In the genomic region with DNA sequence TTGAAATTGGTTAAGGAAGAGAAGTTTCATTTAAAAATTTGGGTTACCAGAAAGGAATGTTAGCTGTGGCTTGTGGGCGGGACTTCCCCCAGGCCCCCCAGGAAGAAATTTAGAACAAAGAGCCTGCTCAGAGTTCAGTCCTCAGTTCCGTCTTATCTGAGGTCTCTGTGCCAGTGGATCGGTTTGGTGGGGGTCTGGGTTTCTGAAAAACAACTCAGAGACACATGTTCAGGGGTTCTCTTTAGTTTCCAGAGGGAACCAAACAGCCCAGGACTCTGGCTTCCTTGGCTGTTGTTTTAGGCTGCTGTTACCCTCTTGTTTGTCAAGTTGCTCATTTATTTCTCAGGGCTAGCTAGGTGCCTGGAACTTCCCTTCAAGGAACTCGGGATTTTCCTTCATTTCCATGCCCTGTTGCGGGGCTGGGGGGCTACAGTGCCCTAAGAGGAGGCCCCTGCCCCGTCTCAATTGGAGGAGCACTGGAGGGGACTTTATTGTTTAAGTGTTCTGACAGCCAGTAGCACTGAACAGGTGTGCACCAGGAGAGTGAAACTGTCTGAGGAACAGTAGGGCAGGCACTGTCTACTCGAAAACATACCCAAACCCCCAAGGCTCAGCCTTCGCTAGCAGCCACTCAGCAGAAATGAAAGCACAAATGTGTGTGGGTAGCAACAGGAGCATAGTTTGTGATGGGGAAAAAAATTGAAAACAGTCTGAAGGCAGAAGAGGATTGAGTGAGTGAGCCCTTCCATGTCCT, we compare ENCODE assay signal across 12 cellular contexts. TPM values are rescaled to one million over a fixed set of nuclear protein-coding genes. Genes with fewer than 3 reads are reported as not detected.
A peak's percentile ranks its signal among the peaks of the same experiment; 100 is the strongest.
DNase-seq lines count a peak whose midpoint lies in the region; ATAC-seq, FAIRE-seq and TF ChIP-seq lines count a peak whose summit lies in the region.
"Had no signal": no experiment of that assay in that cellular context is flagged by ENCODE, and none has a peak within 500 bp of the region (broad histone marks: within the 10 kb centered on the region; RNA-seq: fewer than 3 reads in every experiment).

No MANE protein-coding gene starts in this region.

- no peaks in the 10 kb centered on the region for H3K36me3 ChIP-seq in CD8-positive, alpha-beta T cell (ENCODE audit: insufficient read depth, low read length)
- H3K36me3 ChIP-seq in Karpas-422 (ENCODE audit: insufficient read depth, low read length), result peaks cover 82% of the 10 kb centered on the region
- H3K36me3 ChIP-seq: pancreas had no signal

- no peaks in the 10 kb centered on the region for H3K9me3 ChIP-seq in CD8-positive, alpha-beta T cell (ENCODE audit: low read length)
- no peaks in the 10 kb centered on the region for H3K9me3 ChIP-seq in Karpas-422 (ENCODE audit: low read length)
- H3K9me3 ChIP-seq: pancreas had no signal

- no peak overlapping the region for H2AFZ ChIP-seq in Karpas-422 (ENCODE audit: low read length)

- peaks cover 71% of the 10 kb centered on the region for H3K79me2 ChIP-seq in Karpas-422 (ENCODE audit: low read length)

- H3K4me2 ChIP-seq in Karpas-422 (ENCODE audit: low read depth, low read length, poor library complexity, severe bottlenecking), result no peak overlapping the region

- TF ChIP-seq CTCF in CD8-positive, alpha-beta T cell (IDR thresholded peaks at IDR 0.05), result no peak
- TF ChIP-seq CTCF in RWPE1 (conservative IDR thresholded peaks at IDR 0.05; ENCODE audit: low read depth), result no peak

- H3K27ac Mint-ChIP-seq in CD8-positive, alpha-beta T cell, result peak overlapping the region; percentile 60

- peaks cover 29% of the 10 kb centered on the region; the same call in 1 of the 2 replicates for H4K20me1 ChIP-seq in Karpas-422 (ENCODE audit: insufficient read depth, low read depth, low read length)

- CTCF ChIA-PET in CD8-positive, alpha-beta T cell (lab: Charles Lee), result no interaction called here
- CTCF ChIA-PET in RWPE1 (lab: Yijun Ruan, JAX), result no interaction called here

- peak overlapping the region; percentile 4 for H3K4me3 Mint-ChIP-seq in CD8-positive, alpha-beta T cell

- H3K9me2 ChIP-seq in Karpas-422 (replicated peaks; ENCODE audit: insufficient read depth, low read length), result no peaks in the 10 kb centered on the region

- POLR2A ChIA-PET in CD8-positive, alpha-beta T cell (lab: Charles Lee), result interaction anchor here (0.6 to 1.5 kb wide), 3 partner anchors 9 to 1985 kb away, joined by 3 read pairs; no protein-coding TSS in a partner anchor
- POLR2A ChIA-PET in RWPE1 (lab: Yijun Ruan, JAX; ENCODE audit: low non-redundant PET), result no interaction called here

- no peaks in the 10 kb centered on the region for H3K9me3 Mint-ChIP-seq in CD8-positive, alpha-beta T cell

- DNase-seq in CD8-positive, alpha-beta T cell, result peak in 1 of 7 experiments; percentile 49
- DNase-seq in GM19239 (ENCODE audit: insufficient read length, low spot score), result peak; percentile 58
- peak; percentile 79 for DNase-seq in RPMI8226
- DNase-seq in RWPE1 (ENCODE audit: low spot score), result no peak
- no peak for DNase-seq in Karpas-422
- DNase-seq in left lobe of liver (ENCODE audit: low spot score), result no peak
- DNase-seq in germinal center (ENCODE audit: low spot score), result no peak
- DNase-seq: caudate nucleus, pancreas, WERI-Rb-1 had no signal

- peaks cover 23% of the 10 kb centered on the region for H3K4me1 ChIP-seq in CD8-positive, alpha-beta T cell (ENCODE audit: insufficient read depth, low read length)
- peaks cover 40% of the 10 kb centered on the region for H3K4me1 ChIP-seq in Karpas-422 (ENCODE audit: low read length)

- no peaks in the 10 kb centered on the region for H3K27me3 Mint-ChIP-seq in CD8-positive, alpha-beta T cell (ENCODE audit: low read depth)

- peak overlapping the region; percentile 5 for H3K27ac ChIP-seq in CD8-positive, alpha-beta T cell (ENCODE audit: low read depth, low read length)
- H3K27ac ChIP-seq in RWPE1 (no peak overlapping the region), Karpas-422 (ENCODE audit: low read length) (no peak overlapping the region; the same call in 1 of the 2 replicates)
- H3K27ac ChIP-seq: WERI-Rb-1 had no signal

- peak overlapping the region; percentile 6 for H3K4me3 ChIP-seq in CD8-positive, alpha-beta T cell (ENCODE audit: low read depth, low read length)
- no peak overlapping the region for H3K4me3 ChIP-seq in Karpas-422 (ENCODE audit: low read length)
- H3K4me3 ChIP-seq: pancreas had no signal

- ATAC-seq in CD8-positive, alpha-beta T cell, result peak; percentile 65
- ATAC-seq in HG02870 (IDR thresholded peaks at IDR 0.05; ENCODE audit: unreplicated experiment), result peak; percentile 99
- no peak for ATAC-seq in left lobe of liver

- H3K36me3 Mint-ChIP-seq in CD8-positive, alpha-beta T cell, result no peaks in the 10 kb centered on the region

- intact Hi-C loops in CD8-positive, alpha-beta T cell (cut with DNase I, micrococcal nuclease), result loop anchor here in 1 of 2 experiments (10.0 kb wide), 1 partner anchor 59 kb away; a partner anchor contains a TSS

- H3K9ac ChIP-seq in Karpas-422 (ENCODE audit: low read length), result no peak overlapping the region

- peaks cover 23% of the 10 kb centered on the region for H3K4me1 Mint-ChIP-seq in CD8-positive, alpha-beta T cell (ENCODE audit: low read depth)

- no peaks in the 10 kb centered on the region for H3K27me3 ChIP-seq in CD8-positive, alpha-beta T cell (ENCODE audit: insufficient read depth, low read length)
- no peaks in the 10 kb centered on the region for H3K27me3 ChIP-seq in Karpas-422 (ENCODE audit: low read length)
- H3K27me3 ChIP-seq: pancreas had no signal

- FAIRE-seq in GM19239 (lab: Jason Lieb, UNC), result peak; percentile 91
- FAIRE-seq: pancreas had no signal

RNA-seq across cellular contexts. Expression of a gene that starts 59.9 kb away (rescaled TPM):
- total RNA-seq in CD8-positive, alpha-beta T cell, result 1 to 10 TPM; 3.9 to 5.4 TPM
- 480 and 661 TPM in 2 replicates for total RNA-seq in Karpas-422 (2014; rRNA removed; shearing (Covaris generic); ENCODE audit: low replicate concordance)
- 4.8 TPM for total RNA-seq in left lobe of liver
- total RNA-seq: NCI-H460 had no signal

Comparison
In these comparisons a context has a peak if more than half of its experiments do, and no peak if none do; other contexts are left out.
1. DNase-seq: peak in GM19239 (single experiment) and RPMI8226 (single experiment); none in RWPE1 (single experiment), Karpas-422 (single experiment), left lobe of liver (single experiment) and germinal center (single experiment).
2. RNA of a gene that starts 59.9 kb away (total RNA-seq): 480 to 661 TPM in Karpas-422; 3.9 to 5.4 TPM in CD8-positive, alpha-beta T cell and 4.8 TPM in left lobe of liver (single experiment); every median in the first group is over 10 times any median in the second.